ENCODE assay signal across 20 cellular contexts in the genomic region with DNA sequence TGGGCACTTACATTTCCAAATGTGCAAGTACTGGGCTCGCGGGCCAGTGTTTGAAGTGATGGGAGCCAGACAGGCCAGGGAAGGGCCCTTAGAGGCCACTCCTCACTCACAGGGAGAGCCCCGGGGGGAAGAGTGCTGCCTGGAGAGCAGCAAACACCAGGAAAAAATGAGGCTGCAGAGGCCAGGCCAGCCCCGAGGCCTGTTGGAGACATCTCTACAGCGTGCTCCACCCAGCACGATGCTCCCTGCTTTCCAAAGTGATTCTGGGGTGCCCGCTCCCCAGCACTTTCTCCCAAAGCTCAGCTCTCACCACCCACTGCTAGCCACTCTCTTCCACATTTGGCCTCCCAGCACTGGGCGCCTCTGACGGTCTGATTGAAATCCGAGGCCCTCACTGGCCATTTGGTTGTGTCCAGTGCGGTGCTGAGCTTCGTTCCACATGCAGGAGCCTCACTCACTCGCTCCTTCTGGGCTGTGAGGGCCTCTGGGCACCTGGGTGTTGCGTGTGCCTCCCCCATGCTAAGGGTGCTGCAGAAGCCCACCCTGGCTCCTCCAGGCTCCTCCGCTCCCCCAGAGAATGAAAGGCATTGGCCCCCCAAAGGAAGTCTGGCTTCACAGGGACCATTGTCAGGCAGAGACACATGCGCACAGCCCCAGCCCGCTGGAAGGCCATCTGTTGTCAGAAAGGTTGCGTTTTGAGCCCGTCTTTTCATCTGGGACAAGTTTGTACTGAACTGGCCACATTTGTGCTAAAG.
DNase-seq lines count a peak whose midpoint lies in the region; TF ChIP-seq lines count a peak whose summit lies in the region.
"Had no signal": no experiment of that assay in that cellular context is flagged by ENCODE, and none has a peak within 500 bp of the region (broad histone marks: within the 10 kb centered on the region; RNA-seq: fewer than 3 reads in every experiment).

No MANE protein-coding gene starts in this region.

- no peaks in the 10 kb centered on the region for H3K9me3 ChIP-seq in H9 (ENCODE audit: control insufficient read depth, low read depth, low read length)
- no peaks in the 10 kb centered on the region for H3K9me3 ChIP-seq in esophagus muscularis mucosa
- no peaks in the 10 kb centered on the region for H3K9me3 ChIP-seq in smooth muscle cell (replicated peaks; ENCODE audit: low read depth)

- no peak overlapping the region for H3K4me3 Mint-ChIP-seq in H9
- H3K4me3 Mint-ChIP-seq in activated naive CD4-positive, alpha-beta T cell treated with anti-CD3 and anti-CD28 coated beads, Interleukin-2, amount 10 ng/mL, durations not matched to agents 7 days and 5 days: no peak overlapping the region
- H3K4me3 Mint-ChIP-seq: activated CD4-positive, alpha-beta memory T cell treated with anti-CD3 and anti-CD28 coated beads for 36 hours; activated T-cell treated with anti-CD3 and anti-CD28 coated beads, Interleukin-2, amount 50 U/mL, for 4 hours; WTC11 had no signal

- H2BK15ac ChIP-seq in H9 (ENCODE audit: low read depth, low read length): no peak overlapping the region

- WGBS in H9 (ENCODE audit: extremely low coverage, insufficient read length, low lambda C conversion rate): no CpG with 5 or more reads among the region's 19 CpGs
- 91% methylated on average over 19 of the region's 19 CpGs for WGBS in esophagus muscularis mucosa
- 85% methylated on average over 19 of the region's 19 CpGs for WGBS in smooth muscle cell (ENCODE audit: low lambda C conversion rate)

- H2BK12ac ChIP-seq in H9 (ENCODE audit: insufficient read length, low read depth, low read length): no peak overlapping the region

- H3T11ph ChIP-seq in H9 (ENCODE audit: low read length): no peak overlapping the region

- CTCF ChIA-PET in activated naive CD4-positive, alpha-beta T cell treated with anti-CD3 and anti-CD28 coated beads, Interleukin-2, amount 10 ng/mL, durations not matched to agents 7 days and 5 days (lab: Charles Lee): no interaction called here

- peaks cover 18 to 35% of the 10 kb centered on the region in 2 experiments for H3K4me1 Mint-ChIP-seq in H9
- H3K4me1 Mint-ChIP-seq in activated naive CD4-positive, alpha-beta T cell treated with anti-CD3 and anti-CD28 coated beads, Interleukin-2, amount 10 ng/mL, durations not matched to agents 7 days and 5 days: no peaks in the 10 kb centered on the region

- no peak overlapping the region for H4K8ac ChIP-seq in H9 (replicated peaks; ENCODE audit: insufficient read length, low read depth, low read length)

- H3K79me1 ChIP-seq in H9 (ENCODE audit: insufficient read depth, low read depth, low read length, poor library complexity, severe bottlenecking): no peaks in the 10 kb centered on the region

- H3K9ac ChIP-seq in H9 (ENCODE audit: extremely low read depth, insufficient read length, low read length) (no peak overlapping the region), smooth muscle cell (ENCODE audit: low read depth) (no peak overlapping the region)

- no peak overlapping the region for H3K4me3 ChIP-seq in esophagus muscularis mucosa
- H3K4me3 ChIP-seq in smooth muscle cell: no peak overlapping the region
- no peak overlapping the region for H3K4me3 ChIP-seq in foreskin fibroblast (ENCODE audit: low read depth in 1 of 2, low read length in 2 of 2)
- H3K4me3 ChIP-seq: dorsolateral prefrontal cortex had no signal

- H2BK120ac ChIP-seq in H9 (ENCODE audit: low read depth, low read length, poor library complexity, severe bottlenecking): no peak overlapping the region

- H2BK20ac ChIP-seq in H9 (ENCODE audit: low read depth, low read length, poor library complexity, severe bottlenecking): no peak overlapping the region

- no peak for TF ChIP-seq EP300 in esophagus muscularis mucosa (IDR thresholded peaks at IDR 0.05)

- no peak overlapping the region for H4K5ac ChIP-seq in H9 (ENCODE audit: insufficient read length, low read depth, low read length)

- H4K91ac ChIP-seq in H9 (ENCODE audit: insufficient read length, low read depth, low read length): no peak overlapping the region

- no peak overlapping the region for H2AK5ac ChIP-seq in H9 (ENCODE audit: insufficient read length, low read length)

- peaks cover 6% of the 10 kb centered on the region for H3F3A ChIP-seq in smooth muscle cell (ENCODE audit: low read depth)

- H3K27me3 Mint-ChIP-seq in H9 (ENCODE audit: low read depth): no peaks in the 10 kb centered on the region; the same call in 1 of the 2 replicates
- no peaks in the 10 kb centered on the region for H3K27me3 Mint-ChIP-seq in activated naive CD4-positive, alpha-beta T cell treated with anti-CD3 and anti-CD28 coated beads, Interleukin-2, amount 10 ng/mL, durations not matched to agents 7 days and 5 days

- H4K20me1 ChIP-seq in H9 (ENCODE audit: control insufficient read depth, insufficient read depth, insufficient read length): no peaks in the 10 kb centered on the region
- H4K20me1 ChIP-seq in smooth muscle cell (ENCODE audit: low read depth): no peaks in the 10 kb centered on the region

- H3K27ac Mint-ChIP-seq in H9: 0 out of 7 replicates have a peak overlapping the region, but pooled peaks of 1 of the 3 experiments have one; percentile 44
- H3K27ac Mint-ChIP-seq in activated naive CD4-positive, alpha-beta T cell treated with anti-CD3 and anti-CD28 coated beads, Interleukin-2, amount 10 ng/mL, durations not matched to agents 7 days and 5 days: no peak overlapping the region
- H3K27ac Mint-ChIP-seq: activated CD4-positive, alpha-beta memory T cell treated with anti-CD3 and anti-CD28 coated beads for 36 hours; WTC11 had no signal

- H3K36me3 Mint-ChIP-seq in H9 (ENCODE audit: insufficient read depth in 1 of 3, low read depth in 3 of 3): no peaks in the 10 kb centered on the region
- no peaks in the 10 kb centered on the region for H3K36me3 Mint-ChIP-seq in activated naive CD4-positive, alpha-beta T cell treated with anti-CD3 and anti-CD28 coated beads, Interleukin-2, amount 10 ng/mL, durations not matched to agents 7 days and 5 days
- H3K36me3 Mint-ChIP-seq: activated CD4-positive, alpha-beta memory T cell treated with anti-CD3 and anti-CD28 coated beads for 36 hours; WTC11 had no signal

- TF ChIP-seq CTCF in H9 (conservative IDR thresholded peaks at IDR 0.05): no peak
- no peak for TF ChIP-seq CTCF in esophagus muscularis mucosa (IDR thresholded peaks at IDR 0.05)
- no peak for TF ChIP-seq CTCF in smooth muscle cell (IDR thresholded peaks at IDR 0.05; ENCODE audit: borderline replicate concordance, insufficient read depth, poor library complexity, severe bottlenecking)
- no peak for TF ChIP-seq CTCF in foreskin fibroblast (IDR thresholded peaks at IDR 0.05; ENCODE audit: low read depth, low read length)

- H3K23me2 ChIP-seq in H9 (ENCODE audit: insufficient read length, low read depth, low read length, poor library complexity, severe bottlenecking): no peaks in the 10 kb centered on the region

- intact Hi-C loops in esophagus muscularis mucosa (cut with DNase I): no loop called here

- no peaks in the 10 kb centered on the region for H3K9me3 Mint-ChIP-seq in H9
- no peaks in the 10 kb centered on the region for H3K9me3 Mint-ChIP-seq in activated naive CD4-positive, alpha-beta T cell treated with anti-CD3 and anti-CD28 coated beads, Interleukin-2, amount 10 ng/mL, durations not matched to agents 7 days and 5 days
- H3K9me3 Mint-ChIP-seq: activated CD4-positive, alpha-beta memory T cell treated with anti-CD3 and anti-CD28 coated beads for 36 hours; activated T-cell treated with anti-CD3 and anti-CD28 coated beads, Interleukin-2, amount 50 U/mL, for 4 hours had no signal

- H3K36me3 ChIP-seq in esophagus muscularis mucosa: no peaks in the 10 kb centered on the region
- no peaks in the 10 kb centered on the region for H3K36me3 ChIP-seq in smooth muscle cell (ENCODE audit: low read depth)

- H3K79me2 ChIP-seq in H9 (ENCODE audit: insufficient read depth, low read length) (no peaks in the 10 kb centered on the region), smooth muscle cell (ENCODE audit: low read depth) (no peaks in the 10 kb centered on the region)

- no peak overlapping the region for H2BK5ac ChIP-seq in H9 (ENCODE audit: insufficient read length, low read length)

- no peak overlapping the region for H3K4me2 ChIP-seq in H9 (ENCODE audit: insufficient read depth, insufficient read length, low read length)
- no peak overlapping the region for H3K4me2 ChIP-seq in smooth muscle cell

- H2AFZ ChIP-seq in H9 (ENCODE audit: low read length): no peak overlapping the region
- H2AFZ ChIP-seq in smooth muscle cell (ENCODE audit: low read depth): no peak overlapping the region

- TF ChIP-seq POLR2A in esophagus muscularis mucosa (IDR thresholded peaks at IDR 0.05; ENCODE audit: low read depth): no peak

- H3K4ac ChIP-seq in H9 (ENCODE audit: low read depth, low read length): no peak overlapping the region

- H3K14ac ChIP-seq in H9 (ENCODE audit: insufficient read depth, low read length): no peak overlapping the region; the same call in 1 of the 2 replicates

- no peaks in the 10 kb centered on the region; the same call in 1 of the 2 replicates for H3K4me1 ChIP-seq in H9 (ENCODE audit: insufficient read depth, low read length)
- H3K4me1 ChIP-seq in esophagus muscularis mucosa: peaks cover 24 to 36% (median 33%) of the 10 kb centered on the region in 4 donors
- peaks cover 20% of the 10 kb centered on the region for H3K4me1 ChIP-seq in smooth muscle cell (ENCODE audit: low read depth)
- H3K4me1 ChIP-seq: foreskin keratinocyte had no signal

- no peak overlapping the region for H3K56ac ChIP-seq in H9 (ENCODE audit: insufficient read length, low read depth, low read length)

- H3K27ac ChIP-seq in H9 (ENCODE audit: insufficient read length, low read depth, low read length) (no peak overlapping the region), esophagus muscularis mucosa (replicated peaks in 1 of 4) (no peak overlapping the region), smooth muscle cell (ENCODE audit: low read depth) (peak overlapping the region; percentile 16)
- H3K27ac ChIP-seq: dorsolateral prefrontal cortex, epithelial cell of prostate, foreskin keratinocyte had no signal

- no peak overlapping the region for H3K23ac ChIP-seq in H9 (ENCODE audit: insufficient read length, low read depth, low read length)

- no peak overlapping the region for H3K18ac ChIP-seq in H9 (ENCODE audit: insufficient read length, low read depth, low read length)

- DNase-seq in D341Med (ENCODE audit: low spot score) (peak; percentile 15), H9 (peak; percentile 15), esophagus muscularis mucosa (ENCODE audit: extremely low spot score) (peak; percentile 87), smooth muscle cell (lab: John Stamatoyannopoulos, UW; ENCODE audit: unreplicated experiment) (no peak), NK-92 (lab: John Stamatoyannopoulos, UW; ENCODE audit: unreplicated experiment) (no peak), foreskin fibroblast (no peak)
- no peak for DNase-seq in activated naive CD4-positive, alpha-beta T cell treated with anti-CD3 and anti-CD28 coated beads, Interleukin-2, amount 10 ng/mL, durations not matched to agents 7 days and 5 days
- DNase-seq: activated CD4-positive, alpha-beta memory T cell treated with anti-CD3 and anti-CD28 coated beads for 36 hours; activated naive CD4-positive, alpha-beta T cell treated with Interleukin-2 at 50 U/mL for 16 hours; activated T-cell treated with anti-CD3 and anti-CD28 coated beads, Interleukin-2, amount 50 U/mL, for 4 hours; amniotic stem cell; foreskin keratinocyte; NCI-H1048; NCI-H1930; stimulated activated CD4-positive, alpha-beta T cell treated with anti-CD3 and anti-CD28 coated beads, Interleukin-4, amount 100 ng/mL, for 4 hours; stimulated activated naive CD8-positive, alpha-beta T cell treated with anti-CD3 and anti-CD28 coated beads, Interleukin-15, Interleukin-2, amounts not matched to agents 100 U/mL and 50 U/mL, for 24 hours; trophoblast cell had no signal

- no peaks in the 10 kb centered on the region for H3K27me3 ChIP-seq in H9 (ENCODE audit: insufficient read depth, low read length)
- H3K27me3 ChIP-seq in esophagus muscularis mucosa: no peaks in the 10 kb centered on the region
- no peaks in the 10 kb centered on the region for H3K27me3 ChIP-seq in smooth muscle cell (ENCODE audit: low read depth)
- H3K27me3 ChIP-seq: dorsolateral prefrontal cortex had no signal

Comparison
In these comparisons a context has a peak if more than half of its experiments do, and no peak if none do; other contexts are left out.
1. DNase-seq: peak in D341Med (single experiment), H9 (single experiment) and esophagus muscularis mucosa (single experiment); none in smooth muscle cell (single experiment), NK-92 (single experiment), foreskin fibroblast (0 of 2) and activated naive CD4-positive, alpha-beta T cell treated with anti-CD3 and anti-CD28 coated beads, Interleukin-2, amount 10 ng/mL, durations not matched to agents 7 days and 5 days (single experiment).